In genomic region chr9:91360551-91361293, GRCh38 we compare ENCODE assay signal across 8 cellular contexts. TPM values are rescaled to one million over a fixed set of nuclear protein-coding genes. Genes with fewer than 3 reads are reported as not detected.
DNase-seq lines count a peak whose midpoint lies in the region; ATAC-seq, FAIRE-seq and TF ChIP-seq lines count a peak whose summit lies in the region.

No MANE protein-coding gene starts in this region.

- no peaks in the 10 kb centered on the region for H3K36me3 ChIP-seq in Caco-2 (ENCODE audit: control insufficient read depth, insufficient read depth, low read length)
- H3K36me3 ChIP-seq in GM12878 (ENCODE audit: control insufficient read depth in 2 of 2, insufficient read depth in 2 of 2, low read length in 1 of 2) = no peaks in the 10 kb centered on the region
- H3K36me3 ChIP-seq in testis (ENCODE audit: low read depth, missing control alignments) = no peaks in the 10 kb centered on the region

- peak overlapping the region; percentile 91 for H3K27ac Mint-ChIP-seq in Caco-2 (ENCODE audit: unreplicated experiment)
- peak overlapping the region; percentile 90 to 95 (median 92) for H3K27ac Mint-ChIP-seq in IgD-negative memory B cell

- H2AFZ ChIP-seq in GM12878 (ENCODE audit: control insufficient read depth, low read depth, low read length) = peak overlapping the region; percentile 97

- TF ChIP-seq RAD21 in GM12878 (IDR thresholded peaks at IDR 0.05; ENCODE audit: insufficient read depth, low read depth, low read length) = no peak

- peaks cover 13% of the 10 kb centered on the region for H3K79me2 ChIP-seq in GM12878 (ENCODE audit: control insufficient read depth, insufficient read depth, low read length)

- H3K4me3 ChIP-seq in Caco-2 (ENCODE audit: low read depth, low read length) (peak overlapping the region; percentile 93), GM12878 (peak overlapping the region; percentile 69), testis (peak overlapping the region; percentile 95 to 100)

- TF ChIP-seq POLR2A in GM12878 (IDR thresholded peaks at IDR 0.05; ENCODE audit: low read depth, low read length) (no peak), testis (IDR thresholded peaks at IDR 0.05) (no peak)

- H3K4me1 ChIP-seq in Caco-2 = peaks cover 5% of the 10 kb centered on the region; the same call in 1 of the 2 replicates
- H3K4me1 ChIP-seq in GM12878 (ENCODE audit: control insufficient read depth, insufficient read depth, low read length) = peaks cover 26% of the 10 kb centered on the region
- peaks cover 16% of the 10 kb centered on the region for H3K4me1 ChIP-seq in testis

- H3K36me3 Mint-ChIP-seq in Caco-2 (ENCODE audit: insufficient read depth, unreplicated experiment) (no peaks in the 10 kb centered on the region), IgD-negative memory B cell (peaks cover 11% of the 10 kb centered on the region)

- RAD21 ChIA-PET in GM12878 (lab: Charles Lee; ENCODE audit: unreplicated experiment) = interaction anchor here (1.1 to 1.7 kb wide), 3 partner anchors 64 to 210 kb away, joined by 3 to 6 read pairs (median 5); partner anchors contain the start of gene NFIL3

- CTCF ChIA-PET in Caco-2 (lab: Charles Lee) (interaction anchor here (0.7 kb wide), 1 partner anchor 446 kb away, joined by 3 read pairs; no protein-coding TSS in a partner anchor), GM12878 (lab: Yijun Ruan, JAX) (interaction anchor here (1.0 to 1.6 kb wide), 5 partner anchors 15 to 445 kb away, joined by 3 to 5 read pairs (median 4); no protein-coding TSS in a partner anchor)

- intact Hi-C loops in Caco-2 (cut with micrococcal nuclease; ENCODE audit: unreplicated experiment) = loop anchor here (2.0 to 5.0 kb wide), 2 partner anchors 62 to 163 kb away; partner anchors contain the start of gene NFIL3
- intact Hi-C loops in GM12878 (cut with micrococcal nuclease; ENCODE audit: unreplicated experiment) = no loop called here
- intact Hi-C loops in testis (cut with DNase I; ENCODE audit: low total_unique reads) = no loop called here

- TF ChIP-seq CTCF in Caco-2 (IDR thresholded peaks at IDR 0.05; ENCODE audit: insufficient read depth in 1 of 2, low read depth in 1 of 2, low read length in 1 of 2, severe bottlenecking in 1 of 2, unreplicated experiment in 1 of 2) (no peak), GM12878 (IDR thresholded peaks at IDR 0.05 in 2 of 3, conservative IDR thresholded peaks at IDR 0.05 in 1 of 3; ENCODE audit: control insufficient read depth in 2 of 3, extremely low read depth in 1 of 3, insufficient read depth in 1 of 3, low read depth in 3 of 3, low read length in 3 of 3) (no peak), testis (IDR thresholded peaks at IDR 0.05) (no peak)

- peak overlapping the region; percentile 95 for H3K4me2 ChIP-seq in GM12878 (ENCODE audit: control insufficient read depth, insufficient read depth)

- H3K27me3 ChIP-seq in Caco-2 (replicated peaks; ENCODE audit: control insufficient read depth, insufficient read depth, low read length) (no peaks in the 10 kb centered on the region), GM12878 (replicated peaks in 1 of 2; ENCODE audit: control insufficient read depth in 2 of 2, insufficient read depth in 2 of 2, low read length in 1 of 2) (0 out of 4 replicates have a peak, but pooled peaks cover 0 to 2% of the 10 kb centered on the region in 2 experiments), testis (no peaks in the 10 kb centered on the region)

- DNase-seq in Caco-2 = no peak
- peak; percentile 21 for DNase-seq in GM12878 (ENCODE audit: low read depth, low spot score)
- peak; percentile 46 for DNase-seq in left kidney (ENCODE audit: low read depth, low spot score)
- DNase-seq in testis = no peak
- DNase-seq in middle frontal gyrus (ENCODE audit: extremely low spot score, low spot score) = no peak
- no peak for DNase-seq in NOMO-1 (lab: John Stamatoyannopoulos, UW; ENCODE audit: unreplicated experiment in 2 of 2)

- peak; percentile 86 for FAIRE-seq in GM12878 (lab: Jason Lieb, UNC)

- SMC1A ChIA-PET in GM12878 (lab: Charles Lee; ENCODE audit: uncharacterized antibody, unreplicated experiment) = interaction anchor here (0.7 to 1.4 kb wide), 5 partner anchors 14 to 213 kb away, joined by 3 to 7 read pairs (median 5); no protein-coding TSS in a partner anchor

- H3K27ac ChIP-seq in GM12878 (ENCODE audit: control insufficient read depth, insufficient read depth) (peak overlapping the region; percentile 51), testis (peak overlapping the region; percentile 88 to 90)

- no peaks in the 10 kb centered on the region for H3K9me3 Mint-ChIP-seq in Caco-2 (ENCODE audit: unreplicated experiment)
- H3K9me3 Mint-ChIP-seq in IgD-negative memory B cell = no peaks in the 10 kb centered on the region

- ATAC-seq in GM12878 (peak; percentile 59), HG02973 (IDR thresholded peaks at IDR 0.05; ENCODE audit: unreplicated experiment) (no peak)

- POLR2A ChIA-PET in Caco-2 (lab: Charles Lee) (interaction anchor here (1.0 kb wide), 1 partner anchor 63 kb away, joined by 3 read pairs; the partner anchor contains the start of gene NFIL3), GM12878 (lab: Charles Lee) (interaction anchor here (1.0 kb wide), 1 partner anchor 12 kb away, joined by 7 read pairs; no protein-coding TSS in a partner anchor)

- H3K27me3 Mint-ChIP-seq in Caco-2 (ENCODE audit: insufficient read depth, unreplicated experiment) (no peaks in the 10 kb centered on the region), IgD-negative memory B cell (no peaks in the 10 kb centered on the region)

- WGBS in GM12878 (ENCODE audit: insufficient coverage, insufficient replicate concordance, low lambda C conversion rate, missing lambda C conversion rate) = 9% methylated on average over 10 of the region's 10 CpGs
- 24 to 27% methylated on average over 10 of the region's 10 CpGs for WGBS in testis, 2 donors

- H3K4me3 Mint-ChIP-seq in Caco-2 (ENCODE audit: unreplicated experiment) (peak overlapping the region; percentile 92), IgD-negative memory B cell (peak overlapping the region; percentile 89 to 99 (median 94))

- H3K9me3 ChIP-seq in Caco-2 (no peaks in the 10 kb centered on the region), GM12878 (replicated peaks; ENCODE audit: control insufficient read depth, insufficient read depth, low read length) (peaks cover 4% of the 10 kb centered on the region; the same call in 1 of the 3 replicates), testis (no peaks in the 10 kb centered on the region)

- BruUV-seq in Caco-2 (replicated peaks; lab: Mats Ljungman, UMichigan) = no TSS peak
- BruUV-seq in GM12878 (replicated peaks; lab: Mats Ljungman, UMichigan) = no TSS peak

- no peak for TF ChIP-seq EP300 in GM12878 (IDR thresholded peaks at IDR 0.05; ENCODE audit: borderline replicate concordance in 1 of 2, control insufficient read depth in 1 of 2, low read depth in 2 of 2, low read length in 2 of 2)

- H3K9ac ChIP-seq in GM12878 (ENCODE audit: control insufficient read depth, insufficient read depth, low read length) = peak overlapping the region; percentile 77

- in situ Hi-C loops in GM12878 (cut with MboI) = no loop called here

- peaks cover 14% of the 10 kb centered on the region for H3K4me1 Mint-ChIP-seq in Caco-2 (ENCODE audit: low read depth, unreplicated experiment)
- H3K4me1 Mint-ChIP-seq in IgD-negative memory B cell = peaks cover 26 to 34% (median 32%) of the 10 kb centered on the region in 3 donors

- no peaks in the 10 kb centered on the region; the same call in 1 of the 2 replicates for H4K20me1 ChIP-seq in GM12878 (ENCODE audit: control insufficient read depth, insufficient read depth)

TF ChIP-seq in GM12878, 131 proteins besides CTCF, POLR2A, EP300 and RAD21 (continues in another document):
- peak in 1 of 2 experiments; percentile 30; a peak in 1 of 4 replicates for TF ChIP-seq IKZF2 (IDR thresholded peaks at IDR 0.05)
- no peak for TF ChIP-seq HDAC2 (IDR thresholded peaks at IDR 0.05)
- peak; percentile 15; the same call in 1 of the 2 replicates for TF ChIP-seq MXI1 (IDR thresholded peaks at IDR 0.05; ENCODE audit: low read depth, low read length)
- no peak for TF ChIP-seq E2F8 (IDR thresholded peaks at IDR 0.05; ENCODE audit: low read depth, partially characterized antibody)

RNA-seq across cellular contexts. Expression of gene AUH, which starts 1.0 kb away (rescaled TPM):
- total RNA-seq in Caco-2 (2022) = 10.3 TPM in 2 replicates
- polyA plus RNA-seq in IgD-negative memory B cell = 15.7 TPM
- 38.7 and 44.0 TPM in 2 replicates for total RNA-seq in GM12878 (2013; cell fraction: nucleolus; rRNA removed)
- 6.2 and 7.3 TPM in 2 replicates for total RNA-seq in GM12878 (2014; rRNA removed)
- 4.1 and 4.4 TPM in 2 replicates for total RNA-seq in GM12878 (2014; rRNA removed; fragmentation: Illumina TruSeq; extraction: Trizol)
- total RNA-seq in GM12878 (2021) = 4.5 and 5.1 TPM in 2 replicates
- polyA plus RNA-seq in GM12878 (2011; ENCODE audit: low read depth) = 5.6 TPM
- polyA plus RNA-seq in GM12878 (2011; rRNA removed) = 4.8 and 9.4 TPM in 2 replicates
- polyA plus RNA-seq in GM12878 (2011; cell fraction: cytosol; rRNA removed) = 2.3 and 2.4 TPM in 2 replicates
- polyA plus RNA-seq in GM12878 (2011; cell fraction: nucleus; rRNA removed) = 7.8 and 8.2 TPM in 2 replicates
- 8.4 and 9.9 TPM in 2 replicates for polyA plus RNA-seq in GM12878 (2012)
- 2.4 and 3.4 TPM in 2 replicates for polyA plus RNA-seq in GM12878 (2014; fragmentation: Illumina TruSeq; extraction: Trizol)
- polyA plus RNA-seq in GM12878 (2014; fragmentation: Nextera tagmentation; extraction: Ambion mirVana) = 1 to 10 TPM; 1.7 to 2.7 TPM
- polyA plus RNA-seq in GM12878 (2014; rRNA removed) = 6.1 and 7.0 TPM in 2 replicates
- polyA plus RNA-seq in GM12878 (2016; fragmentation: Nextera tagmentation; extraction: Ambion mirVana) = 1 to 10 TPM; 4.4 to 6.8 TPM
- 2.1 and 2.9 TPM in 2 replicates for polyA minus RNA-seq in GM12878 (2011; rRNA and poly(A)+ RNA removed)
- 1.2 and 2.3 TPM in 2 replicates for polyA minus RNA-seq in GM12878 (2011; cell fraction: cytosol; rRNA and poly(A)+ RNA removed)
- 7.3 and 12.2 TPM in 2 replicates for polyA minus RNA-seq in GM12878 (2011; cell fraction: nucleus; rRNA and poly(A)+ RNA removed)
- 10 to 100 TPM; 31.7 to 33.9 TPM for total RNA-seq in testis
- 9.1 TPM for polyA plus RNA-seq in testis (ENCODE audit: insufficient read depth, low read depth, low replicate concordance)

Comparison
In these comparisons a context has a peak if more than half of its experiments do, and no peak if none do; other contexts are left out.
1. DNase-seq: peak in GM12878 (single experiment) and left kidney (single experiment); none in Caco-2 (0 of 2), testis (single experiment), middle frontal gyrus (single experiment) and NOMO-1 (0 of 2).
2. Peak in every context shown above with its lines, with median percentiles within 50 percentile points of each other: H3K4me3 ChIP-seq.